8 cellular contexts compared by ENCODE assay signal in genomic region chr19:17390665-17391370, GRCh38. TPM values are rescaled to one million over a fixed set of nuclear protein-coding genes. Genes with fewer than 3 reads are reported as not detected.
DNase-seq lines count a peak whose midpoint lies in the region; ATAC-seq and TF ChIP-seq lines count a peak whose summit lies in the region.

No MANE protein-coding gene starts in this region.

- H3K27me3 ChIP-seq in GM06990 (replicated peaks; ENCODE audit: control insufficient read depth, insufficient read depth, low read length) (no peaks in the 10 kb centered on the region), heart left ventricle (peaks cover 0 to 16% (median 7%) of the 10 kb centered on the region in 9 donors)

- TF ChIP-seq CTCF in GM06990 (IDR thresholded peaks at IDR 0.05; ENCODE audit: insufficient read depth, low read length, poor library complexity, severe bottlenecking) (peak; percentile 54), heart left ventricle (IDR thresholded peaks at IDR 0.05) (peak; percentile 45 to 88 (median 79)), type B pancreatic cell (conservative IDR thresholded peaks at IDR 0.05) (peak; percentile 82)

- peak overlapping the region; percentile 59 for H3K27ac Mint-ChIP-seq in activated naive CD8-positive, alpha-beta T cell treated with anti-CD3 and anti-CD28 coated beads for 36 hours
- H3K27ac Mint-ChIP-seq in type B pancreatic cell, result peak overlapping the region; percentile 86

- H3K4me1 Mint-ChIP-seq in activated naive CD8-positive, alpha-beta T cell treated with anti-CD3 and anti-CD28 coated beads for 36 hours, result peaks cover 17% of the 10 kb centered on the region
- peaks cover 9% of the 10 kb centered on the region for H3K4me1 Mint-ChIP-seq in type B pancreatic cell (ENCODE audit: unreplicated experiment)

- intact Hi-C loops in heart left ventricle (cut with DNase I), result loop anchor here in 7 of 10 donors (1.0 to 10.0 kb wide), 4 partner anchors 45 to 98 kb away; partner anchors contain the start of gene NXNL1 (in 2 of the 7)
- intact Hi-C loops in posterior cingulate gyrus (cut with DNase I), result loop anchor here (2.0 kb wide), 1 partner anchor 44 kb away; no protein-coding TSS in a partner anchor

- POLR2A ChIA-PET in HEK293T (lab: Yijun Ruan, JAX), result interaction anchor here (0.8 to 1.7 kb wide), 4 partner anchors 29 to 82 kb away, joined by 3 to 5 read pairs (median 3); partner anchors contain the start of genes DDA1 and MVB12A

- peak overlapping the region in 4 of 12 donors; percentile 3 to 28 (median 7) for H3K27ac ChIP-seq in heart left ventricle

- peak; percentile 93 for DNase-seq in GM06990 (ENCODE audit: extremely low read depth, insufficient read length)
- DNase-seq in HEK293T (ENCODE audit: extremely low spot score), result peak; percentile 96
- DNase-seq in NAMALWA (ENCODE audit: low spot score), result peak; percentile 94
- peak; percentile 64 for DNase-seq in SKM-1 treated with dmso at 0.1 percent for 144 hours (lab: John Stamatoyannopoulos, UW; ENCODE audit: unreplicated experiment)
- DNase-seq in activated naive CD8-positive, alpha-beta T cell treated with anti-CD3 and anti-CD28 coated beads for 36 hours, result peak; percentile 94
- DNase-seq in heart left ventricle, result peak; percentile 93 to 96 (median 94)
- DNase-seq in posterior cingulate gyrus, result peak; percentile 78 to 98 (median 85)
- DNase-seq in type B pancreatic cell (ENCODE audit: extremely low spot score, unreplicated experiment), result peak; percentile 94

- H3K27me3 Mint-ChIP-seq in activated naive CD8-positive, alpha-beta T cell treated with anti-CD3 and anti-CD28 coated beads for 36 hours, result peaks cover 9% of the 10 kb centered on the region
- H3K27me3 Mint-ChIP-seq in type B pancreatic cell, result peaks cover 23% of the 10 kb centered on the region

- H3K9me3 ChIP-seq in heart left ventricle, result peaks cover 0 to 15% (median 2%) of the 10 kb centered on the region in 12 donors

- H3K9me3 Mint-ChIP-seq in activated naive CD8-positive, alpha-beta T cell treated with anti-CD3 and anti-CD28 coated beads for 36 hours, result no peaks in the 10 kb centered on the region
- H3K9me3 Mint-ChIP-seq in type B pancreatic cell, result no peaks in the 10 kb centered on the region

- TF ChIP-seq POLR2A in heart left ventricle (IDR thresholded peaks at IDR 0.05), result peak in 1 of 2 donors; percentile 36

- H3K4me3 ChIP-seq in GM06990 (replicated peaks; ENCODE audit: low read depth, low read length), result peak overlapping the region; percentile 53
- H3K4me3 ChIP-seq in heart left ventricle, result peak overlapping the region; percentile 8 to 70 (median 50)

- H3K4me3 Mint-ChIP-seq in activated naive CD8-positive, alpha-beta T cell treated with anti-CD3 and anti-CD28 coated beads for 36 hours, result peak overlapping the region; percentile 89
- H3K4me3 Mint-ChIP-seq in type B pancreatic cell, result peak overlapping the region; percentile 95

- peaks cover 3% of the 10 kb centered on the region for H3K36me3 Mint-ChIP-seq in activated naive CD8-positive, alpha-beta T cell treated with anti-CD3 and anti-CD28 coated beads for 36 hours
- no peaks in the 10 kb centered on the region for H3K36me3 Mint-ChIP-seq in type B pancreatic cell

- peaks cover 2 to 44% (median 17%) of the 10 kb centered on the region in 12 donors for H3K4me1 ChIP-seq in heart left ventricle

- ATAC-seq in heart left ventricle, result peak; percentile 91 to 99 (median 98)

- CTCF ChIA-PET in HEK293T (lab: Yijun Ruan, JAX), result interaction anchor here (0.6 to 0.8 kb wide), 4 partner anchors 9 to 440 kb away, joined by 3 to 4 read pairs (median 4); no protein-coding TSS in a partner anchor

- 0 to 2% (median 1%) methylated on average over 36 to 50 of the region's 50 CpGs for WGBS in heart left ventricle, 4 donors

- H3K36me3 ChIP-seq in GM06990 (ENCODE audit: control insufficient read depth, insufficient read depth, low read length), result no peaks in the 10 kb centered on the region
- H3K36me3 ChIP-seq in heart left ventricle, result no peaks in the 10 kb centered on the region

TF ChIP-seq in HEK293T, 16 proteins besides CTCF, POLR2A, EP300 and RAD21:
- TF ChIP-seq PKNOX1 (IDR thresholded peaks at IDR 0.05), result peak; percentile 61; the same call in 1 of the 2 replicates
- TF ChIP-seq FOXK2 (IDR thresholded peaks at IDR 0.05), result no peak
- TF ChIP-seq SUZ12 (IDR thresholded peaks at IDR 0.05), result no peak
- no peak for TF ChIP-seq ELF4 (IDR thresholded peaks at IDR 0.05)
- no peak for TF ChIP-seq L3MBTL2 (conservative IDR thresholded peaks at IDR 0.05)

RNA-seq across cellular contexts. Expression of gene CCDC194, which starts 3.2 kb away (rescaled TPM):
- 1 to 10 TPM in 1 of 2 experiments, under 1 TPM in 1; 0.96 to 1.6 TPM for total RNA-seq in activated naive CD8-positive, alpha-beta T cell treated with anti-CD3 and anti-CD28 coated beads for 36 hours
- total RNA-seq in heart left ventricle, result under 1 TPM in 2 of 9 donors, not detected in 7; 0.37 to 0.53 TPM
- polyA plus RNA-seq in heart left ventricle, result under 1 TPM in 1 of 2 donors, not detected in 1; 0.23 TPM
- not detected in 2 replicates for total RNA-seq in type B pancreatic cell (ENCODE audit: low replicate concordance)

RNA-seq across cellular contexts. Expression of gene PLVAP, which starts 13.7 kb away (rescaled TPM):
- total RNA-seq in activated naive CD8-positive, alpha-beta T cell treated with anti-CD3 and anti-CD28 coated beads for 36 hours, result not detected
- 10 to 100 TPM in 4 of 9 donors, 1 to 10 TPM in 5; 7.1 to 52.8 (median 9.5) TPM for total RNA-seq in heart left ventricle
- 10 to 100 TPM; 26.4 to 50.1 TPM for polyA plus RNA-seq in heart left ventricle
- 0.72 TPM in 1 of 2 replicates, not detected in the other for total RNA-seq in type B pancreatic cell (ENCODE audit: low replicate concordance)

RNA-seq across cellular contexts. Expression of gene BST2, which starts 14.6 kb away (rescaled TPM):
- total RNA-seq in activated naive CD8-positive, alpha-beta T cell treated with anti-CD3 and anti-CD28 coated beads for 36 hours, result 10 to 100 TPM; 92.6 to 98.6 TPM
- total RNA-seq in heart left ventricle, result 100 to 1,000 TPM in 1 of 9 donors, 10 to 100 TPM in 8; 28.6 to 116 (median 49.4) TPM
- 10 to 100 TPM; 37.1 to 64.1 TPM for polyA plus RNA-seq in heart left ventricle
- 2.5 and 3.8 TPM in 2 replicates for total RNA-seq in type B pancreatic cell (ENCODE audit: low replicate concordance)

RNA-seq across cellular contexts. Expression of gene MVB12A, which starts 29.0 kb away (rescaled TPM):
- total RNA-seq in activated naive CD8-positive, alpha-beta T cell treated with anti-CD3 and anti-CD28 coated beads for 36 hours, result 10 to 100 TPM; 26.4 to 27.4 TPM
- total RNA-seq in heart left ventricle (10 to 100 TPM; 11.8 to 41.5 (median 18.5) TPM), type B pancreatic cell (ENCODE audit: low replicate concordance) (32.0 and 37.7 TPM in 2 replicates)
- 10 to 100 TPM; 30.7 to 46.5 TPM for polyA plus RNA-seq in heart left ventricle

RNA-seq across cellular contexts. Expression of gene GTPBP3, which starts 53.5 kb away (rescaled TPM):
- total RNA-seq in activated naive CD8-positive, alpha-beta T cell treated with anti-CD3 and anti-CD28 coated beads for 36 hours, result 10 to 100 TPM; 49.0 to 49.6 TPM
- total RNA-seq in heart left ventricle (10 to 100 TPM in 7 of 9 donors, 1 to 10 TPM in 2; 6.3 to 20.1 (median 11.3) TPM), type B pancreatic cell (ENCODE audit: low replicate concordance) (40.0 and 48.4 TPM in 2 replicates)
- 10 to 100 TPM in 1 of 2 donors, 1 to 10 TPM in 1; 8.9 to 13.0 TPM for polyA plus RNA-seq in heart left ventricle
